ENCODE assay signal across 28 cellular contexts in genomic region chr5:54539001-54539400, GRCh38.
"Had no signal": no experiment of that assay in that cellular context is flagged by ENCODE, and none has a peak within 500 bp of the region (broad histone marks: within the 10 kb centered on the region; RNA-seq: fewer than 3 reads in every experiment).

No MANE protein-coding gene starts in this region.

- DNase-seq: activated CD4-positive, alpha-beta T cell treated with anti-CD3 and anti-CD28 coated beads for 48 hours; activated CD4-positive, alpha-beta T cell treated with anti-CD3 and anti-CD28 coated beads, Interleukin-2, amount 50 U/mL, for 4 hours; activated CD4-positive, CD25-positive, alpha-beta regulatory T cell treated with anti-CD3 and anti-CD28 coated beads, Interleukin-2, amount 50 U/mL, for 72 hours; activated CD8-positive, alpha-beta memory T cell treated with anti-CD3 and anti-CD28 coated beads, Interleukin-2, amount 50 U/mL, for 48 hours; activated CD8-positive, alpha-beta T cell treated with anti-CD3 and anti-CD28 coated beads, Interleukin-2, amount 10 ng/mL, durations not matched to agents 7 days and 5 days; activated naive CD4-positive, alpha-beta T cell treated with anti-CD3 and anti-CD28 coated beads, Interleukin-2, amount 50 U/mL, for 16 hours; activated naive CD8-positive, alpha-beta T cell treated with anti-CD3 and anti-CD28 coated beads, Interleukin-2, amount 10 ng/mL, durations not matched to agents 7 days and 5 days; activated T-cell treated with anti-CD3 and anti-CD28 coated beads, Interleukin-2, amount 50 U/mL, for 1 hour; adrenal gland; anterior cingulate cortex; caudate nucleus; MM.1S; NCI-H1092 treated with DMSO at 0.1 percent for 48 hours; NCI-H1417 treated with DMSO at 0.1 percent for 48 hours; NCI-H1694 treated with DMSO at 0.1 percent for 48 hours; NCI-H2029 treated with DMSO at 0.1 percent for 48 hours; NCI-H510A treated with DMSO at 0.1 percent for 48 hours; NCI-H69; Peyer's patch; Right ventricle myocardium superior; SW 1271 had no signal

- H3K9me3 ChIP-seq: adrenal gland, breast epithelium, Peyer's patch, SJSA1 had no signal

- H3K4me3 Mint-ChIP-seq: activated CD8-positive, alpha-beta T cell treated with anti-CD3 and anti-CD28 coated beads, Interleukin-2, amount 10 ng/mL, durations not matched to agents 7 days and 5 days; activated naive CD8-positive, alpha-beta T cell treated with anti-CD3 and anti-CD28 coated beads, Interleukin-2, amount 10 ng/mL, durations not matched to agents 7 days and 5 days; T-helper 2 cell treated with Interferon-gamma antibody and Interleukin-4, amounts not matched to agents 5 μg/mL and 100 μg/mL, for 36 hours; WTC11 had no signal

- H3K27me3 ChIP-seq: adrenal gland, breast epithelium, Peyer's patch, SJSA1 had no signal

- H3K4me3 ChIP-seq: adrenal gland, breast epithelium, K562, Peyer's patch, SJSA1 had no signal

- H3K27ac Mint-ChIP-seq: activated CD8-positive, alpha-beta T cell treated with anti-CD3 and anti-CD28 coated beads, Interleukin-2, amount 10 ng/mL, durations not matched to agents 7 days and 5 days; activated naive CD8-positive, alpha-beta T cell treated with anti-CD3 and anti-CD28 coated beads, Interleukin-2, amount 10 ng/mL, durations not matched to agents 7 days and 5 days; T-helper 2 cell treated with Interferon-gamma antibody and Interleukin-4, amounts not matched to agents 5 μg/mL and 100 μg/mL, for 36 hours; WTC11 had no signal

- ATAC-seq: activated CD8-positive, alpha-beta T cell treated with anti-CD3 and anti-CD28 coated beads, Interleukin-2, amount 10 ng/mL, durations not matched to agents 7 days and 5 days; K562; SK-N-SH treated with all-trans-retinoic acid at 6 μM for 48 hours; WTC11 had no signal

- H3K36me3 ChIP-seq: adrenal gland, breast epithelium, Peyer's patch had no signal

- H3K27me3 Mint-ChIP-seq: activated naive CD8-positive, alpha-beta T cell treated with anti-CD3 and anti-CD28 coated beads, Interleukin-2, amount 10 ng/mL, durations not matched to agents 7 days and 5 days had no signal

- H3K9me3 Mint-ChIP-seq: activated naive CD8-positive, alpha-beta T cell treated with anti-CD3 and anti-CD28 coated beads, Interleukin-2, amount 10 ng/mL, durations not matched to agents 7 days and 5 days; T-helper 2 cell treated with Interferon-gamma antibody and Interleukin-4, amounts not matched to agents 5 μg/mL and 100 μg/mL, for 36 hours had no signal

- H3K27ac ChIP-seq: adrenal gland, breast epithelium, Peyer's patch, RWPE1, SJSA1 had no signal
